10 cellular contexts compared by ENCODE assay signal in the genomic region with DNA sequence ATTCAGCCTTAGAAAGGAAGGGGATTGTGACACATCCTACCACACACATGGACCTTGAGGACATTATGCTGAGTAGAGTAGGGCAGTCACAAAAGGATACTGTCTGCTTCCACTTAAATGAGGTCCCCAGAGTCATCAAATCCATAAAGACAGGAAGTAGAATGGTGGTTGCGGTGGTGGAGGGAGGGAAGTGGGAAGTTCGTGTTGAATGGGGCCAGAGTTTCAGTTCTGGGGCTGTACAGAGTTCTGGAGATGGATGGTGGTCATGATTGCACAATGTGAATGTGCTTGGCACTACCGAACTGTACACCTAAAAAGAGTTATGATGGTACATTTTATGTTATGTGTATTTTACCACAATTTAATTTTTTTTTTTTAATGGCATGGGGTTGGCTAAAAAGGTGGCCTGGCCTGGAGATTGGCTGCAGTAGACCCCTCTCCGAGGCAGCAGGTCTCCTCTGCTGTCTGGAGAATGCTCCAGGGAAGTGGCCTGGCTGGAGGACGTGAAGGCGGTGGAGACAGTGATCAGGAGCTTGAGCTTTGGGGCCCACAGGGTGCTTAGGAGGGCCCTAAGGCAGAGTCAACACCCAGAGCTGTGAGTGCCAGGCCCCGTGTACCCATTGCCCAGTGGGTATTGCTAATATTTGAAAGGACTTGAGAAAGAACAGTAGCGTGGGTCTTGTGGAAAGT. TPM values are rescaled to one million over a fixed set of nuclear protein-coding genes. Genes with fewer than 3 reads are reported as not detected.
A peak's percentile ranks its signal among the peaks of the same experiment; 100 is the strongest.
DNase-seq lines count a peak whose midpoint lies in the region; ATAC-seq, FAIRE-seq and TF ChIP-seq lines count a peak whose summit lies in the region.
"Had no signal": no experiment of that assay in that cellular context is flagged by ENCODE, and none has a peak within 500 bp of the region (broad histone marks: within the 10 kb centered on the region; RNA-seq: fewer than 3 reads in every experiment).

No MANE protein-coding gene starts in this region.

- dilution Hi-C loops in keratinocyte (cut with MboI; ENCODE audit: extremely low pct_ligation_motif_present, low sequenced_read_pairs): no loop called here

- peaks cover 26% of the 10 kb centered on the region for H3K4me1 ChIP-seq in keratinocyte (ENCODE audit: control insufficient read depth, extremely low read depth, insufficient read depth, low read length)
- H3K4me1 ChIP-seq in subcutaneous abdominal adipose tissue (ENCODE audit: control insufficient read depth in 5 of 5, insufficient read depth in 5 of 5, low read length in 5 of 5): peaks cover 7 to 51% (median 42%) of the 10 kb centered on the region in 5 donors

- H3K36me3 Mint-ChIP-seq in activated CD4-positive, alpha-beta T cell treated with anti-CD3 and anti-CD28 coated beads for 36 hours (ENCODE audit: low read depth): peaks cover 60% of the 10 kb centered on the region
- peaks cover 81% of the 10 kb centered on the region for H3K36me3 Mint-ChIP-seq in activated T-helper 17 cell treated with anti-CD3 and anti-CD28 coated beads, Interleukin-2, amount 50 U/mL, for 72 hours (ENCODE audit: low read depth)

- no peak for DNase-seq in activated CD4-positive, alpha-beta T cell treated with anti-CD3 and anti-CD28 coated beads for 36 hours
- no peak for DNase-seq in activated CD4-positive, alpha-beta T cell treated with anti-CD3 and anti-CD28 coated beads, Interleukin-2, amount 50 U/mL, for 1 hour
- DNase-seq in keratinocyte (ENCODE audit: low read depth, low spot score) (no peak), NCI-H510A treated with DMSO at 0.1 percent for 48 hours (lab: John Stamatoyannopoulos, UW) (no peak), NCI-H446 (lab: John Stamatoyannopoulos, UW) (no peak)
- DNase-seq: hippocampal formation, Karpas-422 had no signal

- peak overlapping the region; percentile 75 for H3K27ac Mint-ChIP-seq in activated CD4-positive, alpha-beta T cell treated with anti-CD3 and anti-CD28 coated beads for 36 hours
- peak overlapping the region; percentile 33 for H3K27ac Mint-ChIP-seq in activated T-helper 17 cell treated with anti-CD3 and anti-CD28 coated beads, Interleukin-2, amount 50 U/mL, for 72 hours

- no peak overlapping the region for H3K4me3 ChIP-seq in keratinocyte (ENCODE audit: control insufficient read depth in 2 of 3, extremely low read depth in 1 of 3, insufficient read depth in 2 of 3, low read depth in 1 of 3, low read length in 3 of 3)
- H3K4me3 ChIP-seq in subcutaneous abdominal adipose tissue (ENCODE audit: low read depth in 1 of 5, low read length in 5 of 5): no peak overlapping the region

- no peak overlapping the region for H2AFZ ChIP-seq in keratinocyte (ENCODE audit: control insufficient read depth, low read length)

- H3K27ac ChIP-seq in keratinocyte (ENCODE audit: control insufficient read depth, insufficient read depth, low read length) (peak overlapping the region; percentile 76), subcutaneous abdominal adipose tissue (ENCODE audit: low read depth, low read length) (peak overlapping the region; percentile 95)

- no peak for TF ChIP-seq CTCF in keratinocyte (optimal IDR thresholded peaks at IDR 0.05 in 1 of 3, IDR thresholded peaks at IDR 0.05 in 1 of 3, conservative IDR thresholded peaks at IDR 0.05 in 1 of 3; ENCODE audit: extremely low read depth in 1 of 3, insufficient read depth in 2 of 3, low read length in 3 of 3)

- CTCF ChIA-PET in activated CD4-positive, alpha-beta T cell treated with anti-CD3 and anti-CD28 coated beads for 36 hours (lab: Charles Lee): interaction anchor here (1.5 to 2.1 kb wide), 2 partner anchors 48 to 238 kb away, joined by 4 to 11 read pairs; no protein-coding TSS in a partner anchor

- POLR2A ChIA-PET in activated CD4-positive, alpha-beta T cell treated with anti-CD3 and anti-CD28 coated beads for 36 hours (lab: Charles Lee): interaction anchor here (1.0 kb wide), 1 partner anchor 216 kb away, joined by 4 read pairs; no protein-coding TSS in a partner anchor

- H4K20me1 ChIP-seq in keratinocyte (ENCODE audit: control insufficient read depth, extremely low read depth, insufficient read depth, low read length): no peaks in the 10 kb centered on the region

- intact Hi-C loops in activated CD4-positive, alpha-beta T cell treated with anti-CD3 and anti-CD28 coated beads for 36 hours (cut with DNase I, micrococcal nuclease): loop anchor here (1.0 to 2.0 kb wide), 9 partner anchors 27 to 235 kb away; a partner anchor contains a TSS

- no peak overlapping the region for H3K4me2 ChIP-seq in keratinocyte (ENCODE audit: control insufficient read depth, extremely low read depth, insufficient read depth, low read depth, low read length)

- H3K4me3 Mint-ChIP-seq in activated CD4-positive, alpha-beta T cell treated with anti-CD3 and anti-CD28 coated beads for 36 hours: no peak overlapping the region
- H3K4me3 Mint-ChIP-seq in activated T-helper 17 cell treated with anti-CD3 and anti-CD28 coated beads, Interleukin-2, amount 50 U/mL, for 72 hours: peak overlapping the region; percentile 51

- no peak for ATAC-seq in activated CD4-positive, alpha-beta T cell treated with anti-CD3 and anti-CD28 coated beads for 36 hours
- no peak for ATAC-seq in activated T-helper 17 cell treated with anti-CD3 and anti-CD28 coated beads, Interleukin-2, amount 50 U/mL, for 72 hours (replicated peaks)
- no peak for ATAC-seq in HG03521 (IDR thresholded peaks at IDR 0.05; ENCODE audit: unreplicated experiment)

- H3K79me2 ChIP-seq in keratinocyte (ENCODE audit: control insufficient read depth, insufficient read depth, low read length): peaks cover 2% of the 10 kb centered on the region

- H3K27me3 ChIP-seq in keratinocyte (ENCODE audit: control insufficient read depth, extremely low read depth, insufficient read depth, low read length) (no peaks in the 10 kb centered on the region), subcutaneous abdominal adipose tissue (ENCODE audit: control insufficient read depth in 5 of 5, insufficient read depth in 4 of 5, low read length in 5 of 5) (no peaks in the 10 kb centered on the region)

- no peaks in the 10 kb centered on the region for H3K9me3 ChIP-seq in keratinocyte (ENCODE audit: control insufficient read depth, low read depth, low read length)
- H3K9me3 ChIP-seq in subcutaneous abdominal adipose tissue (ENCODE audit: control insufficient read depth in 5 of 5, low read length in 5 of 5): no peaks in the 10 kb centered on the region

- H3K4me1 Mint-ChIP-seq in activated CD4-positive, alpha-beta T cell treated with anti-CD3 and anti-CD28 coated beads for 36 hours: peaks cover 26% of the 10 kb centered on the region
- H3K4me1 Mint-ChIP-seq in activated T-helper 17 cell treated with anti-CD3 and anti-CD28 coated beads, Interleukin-2, amount 50 U/mL, for 72 hours: peaks cover 21% of the 10 kb centered on the region

- H3K9ac ChIP-seq in keratinocyte (ENCODE audit: control insufficient read depth, extremely low read depth, insufficient read depth, low read length): peak overlapping the region; percentile 20
- peak overlapping the region in 3 of 5 donors; percentile 38 to 56 (median 38) for H3K9ac ChIP-seq in subcutaneous abdominal adipose tissue (ENCODE audit: low read length in 5 of 5)

- H3K36me3 ChIP-seq in keratinocyte (ENCODE audit: control insufficient read depth in 2 of 2, extremely low read depth in 1 of 2, insufficient read depth in 2 of 2, low read length in 2 of 2): peaks cover 33 to 54% of the 10 kb centered on the region in 2 experiments
- peaks cover 14 to 93% (median 68%) of the 10 kb centered on the region in 5 donors for H3K36me3 ChIP-seq in subcutaneous abdominal adipose tissue (ENCODE audit: control insufficient read depth in 5 of 5, insufficient read depth in 5 of 5, low read length in 5 of 5)

- no peaks in the 10 kb centered on the region for H3K9me3 Mint-ChIP-seq in activated CD4-positive, alpha-beta T cell treated with anti-CD3 and anti-CD28 coated beads for 36 hours (ENCODE audit: low read depth)
- no peaks in the 10 kb centered on the region for H3K9me3 Mint-ChIP-seq in activated T-helper 17 cell treated with anti-CD3 and anti-CD28 coated beads, Interleukin-2, amount 50 U/mL, for 72 hours

- H3K27me3 Mint-ChIP-seq in activated CD4-positive, alpha-beta T cell treated with anti-CD3 and anti-CD28 coated beads for 36 hours: no peaks in the 10 kb centered on the region
- no peaks in the 10 kb centered on the region for H3K27me3 Mint-ChIP-seq in activated T-helper 17 cell treated with anti-CD3 and anti-CD28 coated beads, Interleukin-2, amount 50 U/mL, for 72 hours

- H3K9me1 ChIP-seq in keratinocyte (ENCODE audit: control insufficient read depth, extremely low read depth, insufficient read depth, low read length): no peaks in the 10 kb centered on the region

- no peak for FAIRE-seq in keratinocyte (lab: Jason Lieb, UNC)

RNA-seq across cellular contexts. Expression of a gene that starts 30.4 kb away (rescaled TPM):
- 10 to 100 TPM; 16.4 to 18.9 TPM for total RNA-seq in activated CD4-positive, alpha-beta T cell treated with anti-CD3 and anti-CD28 coated beads for 36 hours
- 1 to 10 TPM; 5.8 to 8.5 TPM for total RNA-seq in activated T-helper 17 cell treated with anti-CD3 and anti-CD28 coated beads, Interleukin-2, amount 50 U/mL, for 72 hours
- polyA plus RNA-seq in keratinocyte: 89.5 to 102 TPM (median 94.3 TPM) in 3 replicates
- polyA plus RNA-seq in keratinocyte (2011; ENCODE audit: low read depth): 46.2 TPM
- polyA plus RNA-seq in keratinocyte (2011; cell fraction: cytosol; rRNA removed): 74.7 and 115 TPM in 2 replicates
- 47.4 and 54.2 TPM in 2 replicates for polyA plus RNA-seq in keratinocyte (2011; cell fraction: nucleus; rRNA removed)
- polyA plus RNA-seq in keratinocyte (2012; ENCODE audit: low replicate concordance): 53.2 and 71.8 TPM in 2 replicates
- 73.7 to 112 TPM (median 83.4 TPM) in 3 replicates for polyA minus RNA-seq in keratinocyte
- 72.5 TPM for polyA minus RNA-seq in keratinocyte (2011; cell fraction: cytosol; rRNA and poly(A)+ RNA removed)
- polyA minus RNA-seq in keratinocyte (2011; cell fraction: nucleus; rRNA and poly(A)+ RNA removed): 18.8 and 33.4 TPM in 2 replicates

RNA-seq across cellular contexts. Expression of a gene that starts 46.2 kb away (rescaled TPM):
- total RNA-seq in activated CD4-positive, alpha-beta T cell treated with anti-CD3 and anti-CD28 coated beads for 36 hours: 10 to 100 TPM; 13.6 to 15.2 TPM
- 10 to 100 TPM; 20.0 to 22.5 TPM for total RNA-seq in activated T-helper 17 cell treated with anti-CD3 and anti-CD28 coated beads, Interleukin-2, amount 50 U/mL, for 72 hours
- polyA plus RNA-seq in keratinocyte: 20.9 to 39.7 TPM (median 25.5 TPM) in 3 replicates
- polyA plus RNA-seq in keratinocyte (2011; ENCODE audit: low read depth): 20.3 TPM
- 15.0 and 27.7 TPM in 2 replicates for polyA plus RNA-seq in keratinocyte (2011; cell fraction: cytosol; rRNA removed)
- 49.7 and 57.1 TPM in 2 replicates for polyA plus RNA-seq in keratinocyte (2011; cell fraction: nucleus; rRNA removed)
- polyA plus RNA-seq in keratinocyte (2012; ENCODE audit: low replicate concordance): 17.9 and 25.1 TPM in 2 replicates
- 6.0 to 16.8 TPM (median 8.0 TPM) in 3 replicates for polyA minus RNA-seq in keratinocyte
- polyA minus RNA-seq in keratinocyte (2011; cell fraction: cytosol; rRNA and poly(A)+ RNA removed): 13.2 TPM
- 9.3 and 20.2 TPM in 2 replicates for polyA minus RNA-seq in keratinocyte (2011; cell fraction: nucleus; rRNA and poly(A)+ RNA removed)

RNA-seq across cellular contexts. Expression of a gene that starts 57.9 kb away (rescaled TPM):
- total RNA-seq in activated CD4-positive, alpha-beta T cell treated with anti-CD3 and anti-CD28 coated beads for 36 hours: under 1 TPM; 0.37 to 0.43 TPM
- under 1 TPM; 0.54 to 0.79 TPM for total RNA-seq in activated T-helper 17 cell treated with anti-CD3 and anti-CD28 coated beads, Interleukin-2, amount 50 U/mL, for 72 hours
- polyA plus RNA-seq in keratinocyte: 0.91 to 1.4 TPM (median 1.1 TPM) in 3 replicates
- 2.2 TPM for polyA plus RNA-seq in keratinocyte (2011; ENCODE audit: low read depth)
- 0.74 and 1.2 TPM in 2 replicates for polyA plus RNA-seq in keratinocyte (2011; cell fraction: cytosol; rRNA removed)
- 1.1 and 1.7 TPM in 2 replicates for polyA plus RNA-seq in keratinocyte (2011; cell fraction: nucleus; rRNA removed)
- 0.63 and 0.79 TPM in 2 replicates for polyA plus RNA-seq in keratinocyte (2012; ENCODE audit: low replicate concordance)
- 0.30 to 1.1 TPM in 2 of 3 replicates, not detected in the other for polyA minus RNA-seq in keratinocyte
- polyA minus RNA-seq in keratinocyte (2011; cell fraction: cytosol; rRNA and poly(A)+ RNA removed): 0.77 TPM
- not detected in 2 replicates for polyA minus RNA-seq in keratinocyte (2011; cell fraction: nucleus; rRNA and poly(A)+ RNA removed)
